In the genomic region with DNA sequence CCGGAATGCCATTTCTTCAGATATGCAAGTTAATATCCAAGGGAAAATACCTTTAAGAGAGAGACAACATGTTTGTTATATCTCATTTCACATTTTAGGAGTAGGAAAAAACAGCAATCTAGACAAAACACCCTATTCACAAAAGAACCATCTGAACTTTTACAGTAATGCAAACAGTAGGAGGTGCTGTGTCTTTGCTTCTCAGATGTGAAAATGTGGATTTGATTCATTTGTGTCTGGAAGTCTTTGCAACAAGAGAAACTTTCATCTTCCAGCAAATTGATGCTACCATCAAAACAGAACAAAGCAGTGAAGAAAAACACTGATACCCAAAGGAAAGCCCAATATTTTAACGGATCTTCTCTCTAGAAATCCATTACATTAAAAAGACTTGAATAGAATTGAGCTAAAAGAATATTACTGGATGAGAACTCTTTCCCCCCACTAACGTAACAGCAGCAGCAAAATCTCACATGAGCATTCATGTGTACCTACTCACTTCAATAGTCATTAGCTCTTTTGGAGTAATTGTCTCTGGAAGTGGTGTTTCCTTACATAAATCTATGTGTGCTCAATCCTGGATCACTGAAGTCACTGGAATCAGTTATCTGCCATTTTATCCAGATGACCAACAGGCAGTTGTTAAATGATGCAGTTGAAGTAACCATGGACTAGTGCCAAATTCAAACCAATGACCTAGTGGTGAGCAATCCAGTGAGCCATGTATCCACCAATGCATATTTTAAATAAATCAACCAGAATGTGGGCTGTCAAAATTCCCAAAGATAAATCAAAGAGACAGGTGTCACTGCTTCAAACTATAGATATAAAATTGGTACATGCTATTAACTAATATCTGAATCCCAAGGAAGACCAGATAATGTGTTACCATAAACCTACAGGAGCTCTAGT, we compare ENCODE assay signal across 10 cellular contexts. TPM values are rescaled to one million over a fixed set of nuclear protein-coding genes. Genes with fewer than 3 reads are reported as not detected.
DNase-seq lines count a peak whose midpoint lies in the region; ATAC-seq, FAIRE-seq and TF ChIP-seq lines count a peak whose summit lies in the region.
"Had no signal": no experiment of that assay in that cellular context is flagged by ENCODE, and none has a peak within 500 bp of the region (broad histone marks: within the 10 kb centered on the region; RNA-seq: fewer than 3 reads in every experiment).

No MANE protein-coding gene starts in this region.

- no peak overlapping the region for H2BK15ac ChIP-seq in H1 (ENCODE audit: low read length)

- ATAC-seq in stimulated activated memory B cell treated with anti-CD40 and anti-IgM and Interleukin-4, amounts not matched to agents 10 μg/mL and 1 μg/mL and 100 μg/mL, for 72 hours = no peak

- no peak overlapping the region for H4K8ac ChIP-seq in H1 (ENCODE audit: extremely low read depth, insufficient read depth, low read length)

- H3K18ac ChIP-seq in H1 (ENCODE audit: extremely low read depth, low read length) = no peak overlapping the region

- H2AK5ac ChIP-seq in H1 (ENCODE audit: low read depth, low read length) = no peak overlapping the region

- peaks cover 0 to 5% (median 2%) of the 10 kb centered on the region in 4 experiments; a peak in 3 of 7 replicates for H3K4me1 ChIP-seq in H1 (replicated peaks in 1 of 4; ENCODE audit: control insufficient read depth in 3 of 4, insufficient read depth in 4 of 4, low read length in 3 of 4)
- H3K4me1 ChIP-seq in neuron (ENCODE audit: insufficient read depth, low read length) = peaks cover 7% of the 10 kb centered on the region

- no peak for TF ChIP-seq POLR2A in H1 (IDR thresholded peaks at IDR 0.05; ENCODE audit: control extremely low read depth in 1 of 2, low read depth in 2 of 2, low read length in 2 of 2)

- no peaks in the 10 kb centered on the region for H3K36me3 ChIP-seq in H1 (ENCODE audit: control insufficient read depth in 2 of 4, insufficient read depth in 4 of 4, low read length in 3 of 4)
- no peaks in the 10 kb centered on the region for H3K36me3 ChIP-seq in neuron (ENCODE audit: insufficient read depth, low read length)

- H2BK5ac ChIP-seq in H1 (ENCODE audit: low read depth, low read length) = no peak overlapping the region

- FAIRE-seq in D721Med (lab: Jason Lieb, UNC) = peak; percentile 95
- no peak for FAIRE-seq in H1 (lab: Jason Lieb, UNC)

- no peak overlapping the region for H2AFZ ChIP-seq in H1 (ENCODE audit: low read length)
- no peak overlapping the region for H2AFZ ChIP-seq in neuron (ENCODE audit: low read depth, low read length)

- no peak overlapping the region for H3K27ac ChIP-seq in H1 (ENCODE audit: low read depth, low read length)

- H4K5ac ChIP-seq in H1 (ENCODE audit: insufficient read length, low read depth, low read length) = no peak overlapping the region

- TF ChIP-seq RAD21 in H1 (IDR thresholded peaks at IDR 0.05 in 1 of 2, conservative IDR thresholded peaks at IDR 0.05 in 1 of 2; ENCODE audit: low read depth in 2 of 2, low read length in 2 of 2) = peak; percentile 51 to 53

- POLR2A ChIA-PET in H1 (lab: Charles Lee; ENCODE audit: partially characterized antibody) = no interaction called here

- no peak overlapping the region for H3K27ac Mint-ChIP-seq in stimulated activated memory B cell treated with anti-CD40 and anti-IgM and Interleukin-4, amounts not matched to agents 10 μg/mL and 1 μg/mL and 100 μg/mL, for 72 hours

- peaks cover 0 to 6% (median 4%) of the 10 kb centered on the region in 4 experiments; a peak in 4 of 7 replicates for H3K27me3 ChIP-seq in H1 (replicated peaks in 1 of 4; ENCODE audit: control insufficient read depth in 3 of 4, extremely low read depth in 1 of 4, insufficient read depth in 3 of 4, low read length in 3 of 4)
- H3K27me3 ChIP-seq in neuron (ENCODE audit: insufficient read depth, low read length) = no peaks in the 10 kb centered on the region

- H3K56ac ChIP-seq in H1 (replicated peaks; ENCODE audit: insufficient read length, low read depth, low read length) = no peak overlapping the region

- H3K14ac ChIP-seq in H1 (ENCODE audit: insufficient read length) = no peak overlapping the region

- H3K4me3 ChIP-seq in H1 (ENCODE audit: extremely low read depth in 1 of 4, insufficient read depth in 2 of 4, low read depth in 3 of 4, low read length in 4 of 4) (no peak overlapping the region), neuron (ENCODE audit: low read length) (peak overlapping the region; percentile 83)

- H3K9me3 ChIP-seq in H1 (ENCODE audit: insufficient read depth in 2 of 2, low read depth in 1 of 2, low read length in 1 of 2) = no peaks in the 10 kb centered on the region
- H3K9me3 ChIP-seq in neuron (ENCODE audit: low read length) = no peaks in the 10 kb centered on the region

- TF ChIP-seq CTCF in D721Med (IDR thresholded peaks at IDR 0.05; ENCODE audit: insufficient read depth, missing control alignments) (peak; percentile 45), H1 (IDR thresholded peaks at IDR 0.05; ENCODE audit: control extremely low read depth in 1 of 3, insufficient read depth in 1 of 3, low read depth in 1 of 3, low read length in 3 of 3) (peak in 2 of 3 experiments; percentile 19 to 53; a peak in 2 of 4 replicates)

- no peak overlapping the region for H3K23ac ChIP-seq in H1 (ENCODE audit: insufficient read length)

- no peak overlapping the region for H3K4ac ChIP-seq in H1 (replicated peaks; ENCODE audit: insufficient read length, low read depth, low read length)

- H2BK120ac ChIP-seq in H1 (replicated peaks; ENCODE audit: low read depth, low read length) = no peak overlapping the region

- DNase-seq in D721Med (ENCODE audit: insufficient read length, low spot score) = no peak
- DNase-seq in NCI-H2227 treated with DMSO at 0.1 percent for 48 hours (lab: John Stamatoyannopoulos, UW) = peak; percentile 14
- DNase-seq in H1 (ENCODE audit: low read depth in 1 of 2, low spot score in 2 of 2) = no peak
- no peak for DNase-seq in NCI-H1436 treated with DMSO at 0.1 percent for 48 hours (lab: John Stamatoyannopoulos, UW)
- no peak for DNase-seq in DMS153 treated with DMSO at 0.1 percent for 48 hours (lab: John Stamatoyannopoulos, UW; ENCODE audit: unreplicated experiment)
- DNase-seq in NCI-H345 treated with DMSO at 0.1 percent for 48 hours (lab: John Stamatoyannopoulos, UW; ENCODE audit: unreplicated experiment) = no peak
- DNase-seq: activated CD8-positive, alpha-beta memory T cell treated with anti-CD3 and anti-CD28 coated beads, Interleukin-2, amount 50 U/mL, for 4 hours; stimulated activated CD4-positive, alpha-beta T cell treated with anti-CD3 and anti-CD28 coated beads, Interleukin-2, amount 100 ng/mL, for 48 hours had no signal

- H2BK20ac ChIP-seq in H1 (ENCODE audit: low read length) = no peak overlapping the region

- CTCF ChIA-PET in H1 (lab: Charles Lee; ENCODE audit: partially characterized antibody) = interaction anchor here (0.7 to 4.0 kb wide), 10 partner anchors 11 to 553 kb away, joined by 3 to 17 read pairs (median 3); no protein-coding TSS in a partner anchor

- no peaks in the 10 kb centered on the region for H3K36me3 Mint-ChIP-seq in stimulated activated memory B cell treated with anti-CD40 and anti-IgM and Interleukin-4, amounts not matched to agents 10 μg/mL and 1 μg/mL and 100 μg/mL, for 72 hours

- no peaks in the 10 kb centered on the region for H3K9me3 Mint-ChIP-seq in stimulated activated memory B cell treated with anti-CD40 and anti-IgM and Interleukin-4, amounts not matched to agents 10 μg/mL and 1 μg/mL and 100 μg/mL, for 72 hours

- peaks cover 5% of the 10 kb centered on the region; the same call in 1 of the 2 replicates for H3K23me2 ChIP-seq in H1 (ENCODE audit: low read depth, low read length)

- no peak overlapping the region for H4K91ac ChIP-seq in H1 (replicated peaks; ENCODE audit: insufficient read length, low read length)

- no peaks in the 10 kb centered on the region for H3K79me2 ChIP-seq in H1 (ENCODE audit: control insufficient read depth in 1 of 2, insufficient read depth in 2 of 2, low read length in 2 of 2)

- no peak for TF ChIP-seq EP300 in H1 (IDR thresholded peaks at IDR 0.05; ENCODE audit: borderline replicate concordance in 1 of 2, low read depth in 2 of 2, low read length in 2 of 2)

- no peaks in the 10 kb centered on the region for H3K79me1 ChIP-seq in H1 (ENCODE audit: low read depth, low read length)

- WGBS in H1 (ENCODE audit: extremely low coverage in 1 of 2, insufficient coverage in 1 of 2, insufficient read length in 1 of 2, insufficient replicate concordance in 2 of 2, low coverage in 1 of 2, low lambda C conversion rate in 2 of 2, missing lambda C conversion rate in 1 of 2), 2 experiments = 94% methylated on average over 3 of the region's 3 CpGs; no CpG with 5 or more reads in 1 of the 2 experiments

- no peaks in the 10 kb centered on the region for H3K4me1 Mint-ChIP-seq in stimulated activated memory B cell treated with anti-CD40 and anti-IgM and Interleukin-4, amounts not matched to agents 10 μg/mL and 1 μg/mL and 100 μg/mL, for 72 hours

- no peak overlapping the region for H3K4me3 Mint-ChIP-seq in stimulated activated memory B cell treated with anti-CD40 and anti-IgM and Interleukin-4, amounts not matched to agents 10 μg/mL and 1 μg/mL and 100 μg/mL, for 72 hours

- H2BK12ac ChIP-seq in H1 (ENCODE audit: low read depth, low read length) = no peak overlapping the region

- no peak overlapping the region; a peak in 1 of 4 replicates for H3K4me2 ChIP-seq in H1 (ENCODE audit: insufficient read depth in 1 of 2, low read depth in 2 of 2, low read length in 2 of 2)

- peaks cover 9% of the 10 kb centered on the region for H3K27me3 Mint-ChIP-seq in stimulated activated memory B cell treated with anti-CD40 and anti-IgM and Interleukin-4, amounts not matched to agents 10 μg/mL and 1 μg/mL and 100 μg/mL, for 72 hours

- no peak overlapping the region for H3K9ac ChIP-seq in H1 (replicated peaks in 1 of 4; ENCODE audit: extremely low read depth in 1 of 4, low read depth in 3 of 4, low read length in 3 of 4)

- no peaks in the 10 kb centered on the region for H4K20me1 ChIP-seq in H1 (replicated peaks in 1 of 2; ENCODE audit: control insufficient read depth in 1 of 2, insufficient read depth in 2 of 2, low read length in 2 of 2)

TF ChIP-seq in H1, 55 proteins besides CTCF, POLR2A, EP300 and RAD21 (continues in another document):
- TF ChIP-seq MAFK (IDR thresholded peaks at IDR 0.05; ENCODE audit: low read depth, low read length) = no peak
- TF ChIP-seq RFX5 (IDR thresholded peaks at IDR 0.05; ENCODE audit: borderline replicate concordance, low read depth, low read length) = no peak
- no peak for TF ChIP-seq SP4 (IDR thresholded peaks at IDR 0.05; ENCODE audit: low read length)
- no peak for TF ChIP-seq TCF12 (IDR thresholded peaks at IDR 0.05; ENCODE audit: low read depth, low read length)

RNA-seq across cellular contexts. Expression of a gene that starts 1.8 kb away (rescaled TPM):
- 0.98 and 1.4 TPM in 2 replicates for total RNA-seq in H1 (2021; fragmentation: NEBNext Ultra II Directional; extraction: Animal tissue kit (Norgen Biotek cat#: 25700))
- polyA plus RNA-seq in H1 (2011; rRNA removed) = 0.15 and 0.24 TPM in 2 replicates
- 0.40 TPM for polyA plus RNA-seq in H1 (2011; cell fraction: cytosol; rRNA removed)
- 0.47 TPM for polyA plus RNA-seq in H1 (2011; cell fraction: nucleus; rRNA removed)
- polyA plus RNA-seq in H1 (2012, experiment 1 of 2) = 0.33 to 1.1 TPM (median 0.61 TPM) in 4 replicates
- 0.04 TPM for polyA plus RNA-seq in H1 (2012, experiment 2 of 2)
- polyA plus RNA-seq in H1 (2013, experiment 1 of 2) = 2.5 TPM
- 1.8 TPM for polyA plus RNA-seq in H1 (2013, experiment 2 of 2)
- 0.95 and 2.3 TPM in 2 replicates for polyA minus RNA-seq in H1 (2011; rRNA and poly(A)+ RNA removed)
- polyA minus RNA-seq in H1 (2011; cell fraction: cytosol; rRNA and poly(A)+ RNA removed) = 1.1 TPM
- polyA minus RNA-seq in H1 (2011; cell fraction: nucleus; rRNA and poly(A)+ RNA removed) = 6.3 TPM
